22 cellular contexts compared by ENCODE assay signal in genomic region chr7:152667900-152668440, GRCh38. TPM values are rescaled to one million over a fixed set of nuclear protein-coding genes. Genes with fewer than 3 reads are reported as not detected.
DNase-seq lines count a peak whose midpoint lies in the region; ATAC-seq and TF ChIP-seq lines count a peak whose summit lies in the region.
"Had no signal": no experiment of that assay in that cellular context is flagged by ENCODE, and none has a peak within 500 bp of the region (broad histone marks: within the 10 kb centered on the region; RNA-seq: fewer than 3 reads in every experiment).

No MANE protein-coding gene starts in this region.

- TF ChIP-seq CTCF in fibroblast of villous mesenchyme (IDR thresholded peaks at IDR 0.05; ENCODE audit: insufficient read depth, low read depth, low read length): no peak

- no peak overlapping the region for H3K4me3 ChIP-seq in fibroblast of villous mesenchyme (ENCODE audit: low read depth, low read length)
- H3K4me3 ChIP-seq: left ventricle myocardium inferior, testis had no signal

- peak; percentile 54 for ATAC-seq in GM18907 (IDR thresholded peaks at IDR 0.05; ENCODE audit: unreplicated experiment)
- peak; percentile 64 for ATAC-seq in GM21723 (IDR thresholded peaks at IDR 0.05; ENCODE audit: unreplicated experiment)
- peak; percentile 43 for ATAC-seq in HG03378 (IDR thresholded peaks at IDR 0.05; ENCODE audit: unreplicated experiment)
- no peak for ATAC-seq in GM18520 (IDR thresholded peaks at IDR 0.05; ENCODE audit: unreplicated experiment)
- ATAC-seq: activated T-helper 17 cell treated with anti-CD3 and anti-CD28 coated beads, Interleukin-2, amount 50 U/mL, for 72 hours; esophagus mucosa had no signal

- peak; percentile 44 for DNase-seq in fibroblast of villous mesenchyme (ENCODE audit: low read depth)
- no peak for DNase-seq in activated T-cell treated with anti-CD3 and anti-CD28 coated beads, Interleukin-2, amount 50 U/mL, for 48 hours
- no peak for DNase-seq in NAMALWA (ENCODE audit: low spot score)
- no peak for DNase-seq in KG1 (lab: John Stamatoyannopoulos, UW)
- DNase-seq: activated CD4-positive, alpha-beta memory T cell treated with anti-CD3 and anti-CD28 coated beads, Interleukin-2, amount 10 ng/mL, durations not matched to agents 7 days and 5 days; AML-193; amygdala; DMS 273 treated with DMSO at 0.1 percent for 48 hours; HCEC 1CT; KBM-7; left ventricle myocardium inferior; naive B cell; NCI-H1436 treated with DMSO at 0.1 percent for 48 hours; NCI-H446; SK-N-SH; testis had no signal

RNA-seq across cellular contexts. Expression of gene XRCC2, which starts 8.0 kb away (rescaled TPM):
- total RNA-seq in fibroblast of villous mesenchyme: 2.6 and 3.5 TPM in 2 replicates
